ENCODE assay signal across 8 cellular contexts in genomic region chr11:119100246-119100959, GRCh38. TPM values are rescaled to one million over a fixed set of nuclear protein-coding genes. Genes with fewer than 3 reads are reported as not detected.
DNase-seq lines count a peak whose midpoint lies in the region; ATAC-seq and TF ChIP-seq lines count a peak whose summit lies in the region.

No MANE protein-coding gene starts in this region.

- peak overlapping the region; percentile 88 to 100 (median 98) for H3K27ac Mint-ChIP-seq in brain

- H2BK120ac ChIP-seq in mesenchymal stem cell (ENCODE audit: low read depth, low read length), result no peak overlapping the region

- peak overlapping the region; percentile 95 for H3K9ac ChIP-seq in mesenchymal stem cell (ENCODE audit: low read length)

- peak overlapping the region; percentile 79 for H3K4me2 ChIP-seq in mesenchymal stem cell (ENCODE audit: low read length, poor library complexity, severe bottlenecking)

- no peak overlapping the region for H2AK5ac ChIP-seq in mesenchymal stem cell (ENCODE audit: low read length, severe bottlenecking)

- H3K36me3 ChIP-seq in mesenchymal stem cell (ENCODE audit: control insufficient read depth in 1 of 2, insufficient read depth in 2 of 2, low read depth in 1 of 2, low read length in 2 of 2), result peaks cover 15 to 33% of the 10 kb centered on the region in 2 experiments

- peak overlapping the region in 1 of 2 experiments; percentile 5 for H3K14ac ChIP-seq in mesenchymal stem cell (ENCODE audit: low read length in 2 of 2)

- TF ChIP-seq CTCF in brain (conservative IDR thresholded peaks at IDR 0.05), result peak; percentile 25 to 36

- H2BK15ac ChIP-seq in mesenchymal stem cell (ENCODE audit: low read depth, poor library complexity, severe bottlenecking), result peak overlapping the region; percentile 0

- peaks cover 21% of the 10 kb centered on the region for H3K79me1 ChIP-seq in mesenchymal stem cell (replicated peaks; ENCODE audit: low read length, poor library complexity, severe bottlenecking)

- H3K27me3 ChIP-seq in mesenchymal stem cell (ENCODE audit: control insufficient read depth in 1 of 2, insufficient read depth in 1 of 2, low read length in 2 of 2), result no peaks in the 10 kb centered on the region

- H4K8ac ChIP-seq in mesenchymal stem cell (ENCODE audit: low read length), result peak overlapping the region; percentile 89

- peaks cover 25% of the 10 kb centered on the region for H3K36me3 Mint-ChIP-seq in brain

- peaks cover 69% of the 10 kb centered on the region for H3K4me1 Mint-ChIP-seq in brain

- ATAC-seq in GM21447 (IDR thresholded peaks at IDR 0.05; ENCODE audit: unreplicated experiment) (no peak), GM18873 (IDR thresholded peaks at IDR 0.05; ENCODE audit: low FRiP score, unreplicated experiment) (no peak), GM19463 (IDR thresholded peaks at IDR 0.05; ENCODE audit: unreplicated experiment) (no peak)

- peaks cover 0 to 4% (median 0%) of the 10 kb centered on the region in 5 experiments for H3K9me3 Mint-ChIP-seq in brain

- H3K4ac ChIP-seq in mesenchymal stem cell (ENCODE audit: low read depth in 1 of 2, low read length in 2 of 2), result peak overlapping the region in 1 of 2 experiments; percentile 12

- H2BK12ac ChIP-seq in mesenchymal stem cell (ENCODE audit: low read length in 2 of 2), result no peak overlapping the region

- 50% methylated on average over 11 of the region's 11 CpGs for WGBS in mesenchymal stem cell

- no peak overlapping the region for H3K27ac ChIP-seq in mesenchymal stem cell (ENCODE audit: low read length, poor library complexity, severe bottlenecking)

- H4K91ac ChIP-seq in mesenchymal stem cell (ENCODE audit: low read length), result no peak overlapping the region

- H3K4me3 Mint-ChIP-seq in brain, result peak overlapping the region; percentile 87 to 97 (median 90)

- no peak overlapping the region for H3K23ac ChIP-seq in mesenchymal stem cell (ENCODE audit: low read length in 2 of 2)

- no peak overlapping the region for H2BK5ac ChIP-seq in mesenchymal stem cell (ENCODE audit: low read depth, low read length, poor library complexity, severe bottlenecking)

- peak overlapping the region; percentile 65 to 95 for H3K4me3 ChIP-seq in mesenchymal stem cell (ENCODE audit: insufficient read depth in 1 of 2, low read depth in 1 of 2, low read length in 2 of 2)

- no peaks in the 10 kb centered on the region for H3K27me3 Mint-ChIP-seq in brain

- no peaks in the 10 kb centered on the region for H3K9me3 ChIP-seq in mesenchymal stem cell (ENCODE audit: control insufficient read depth, low read length)

- peaks cover 13% of the 10 kb centered on the region for H3K4me1 ChIP-seq in mesenchymal stem cell (ENCODE audit: control insufficient read depth, insufficient read depth, low read depth, low read length)

- no peak overlapping the region for H2AFZ ChIP-seq in mesenchymal stem cell (ENCODE audit: low read depth, low read length)

- peak; percentile 39 for DNase-seq in A172 (ENCODE audit: low spot score)
- DNase-seq in ELF-1 (ENCODE audit: low read depth, low spot score), result peak; percentile 20
- peak; percentile 55 for DNase-seq in NCI-H446 treated with DMSO at 0.1 percent for 48 hours (lab: John Stamatoyannopoulos, UW)
- peak; percentile 64 for DNase-seq in mesenchymal stem cell

- no peak overlapping the region for H3K18ac ChIP-seq in mesenchymal stem cell (ENCODE audit: low read depth in 1 of 2, low read length in 2 of 2)

RNA-seq across cellular contexts. Expression of gene DPAGT1, which starts 1.2 kb away (rescaled TPM):
- total RNA-seq in A172 (2014; rRNA removed; shearing (Covaris generic)), result 9.8 and 10.5 TPM in 2 replicates
- 43.8 TPM for polyA plus RNA-seq in brain (ENCODE audit: insufficient read depth, low read depth, low replicate concordance)
- polyA plus RNA-seq in mesenchymal stem cell (2013, experiment 1 of 2), result 42.7 TPM
- polyA plus RNA-seq in mesenchymal stem cell (2013, experiment 2 of 2), result 37.9 TPM

RNA-seq across cellular contexts. Expression of gene C2CD2L, which starts 6.7 kb away (rescaled TPM):
- total RNA-seq in A172 (2014; rRNA removed; shearing (Covaris generic)), result 4.7 and 7.2 TPM in 2 replicates
- polyA plus RNA-seq in brain (ENCODE audit: insufficient read depth, low read depth, low replicate concordance), result 48.0 TPM
- 7.7 TPM for polyA plus RNA-seq in mesenchymal stem cell (2013, experiment 1 of 2)
- 7.4 TPM for polyA plus RNA-seq in mesenchymal stem cell (2013, experiment 2 of 2)

RNA-seq across cellular contexts. Expression of gene HMBS, which starts 15.7 kb away (rescaled TPM):
- 2.7 and 6.6 TPM in 2 replicates for total RNA-seq in A172 (2014; rRNA removed; shearing (Covaris generic))
- polyA plus RNA-seq in brain (ENCODE audit: insufficient read depth, low read depth, low replicate concordance), result 28.1 TPM
- polyA plus RNA-seq in mesenchymal stem cell (2013, experiment 1 of 2), result 20.1 TPM
- 19.2 TPM for polyA plus RNA-seq in mesenchymal stem cell (2013, experiment 2 of 2)

RNA-seq across cellular contexts. Expression of gene HINFP, which starts 21.0 kb away (rescaled TPM):
- total RNA-seq in A172 (2014; rRNA removed; shearing (Covaris generic)), result 6.4 and 8.4 TPM in 2 replicates
- polyA plus RNA-seq in brain (ENCODE audit: insufficient read depth, low read depth, low replicate concordance), result 28.0 TPM
- polyA plus RNA-seq in mesenchymal stem cell (2013, experiment 1 of 2), result 13.5 TPM
- polyA plus RNA-seq in mesenchymal stem cell (2013, experiment 2 of 2), result 13.2 TPM

RNA-seq across cellular contexts. Expression of gene VPS11, which starts 32.8 kb away (rescaled TPM):
- 13.5 and 16.5 TPM in 2 replicates for total RNA-seq in A172 (2014; rRNA removed; shearing (Covaris generic))
- 59.4 TPM for polyA plus RNA-seq in brain (ENCODE audit: insufficient read depth, low read depth, low replicate concordance)
- polyA plus RNA-seq in mesenchymal stem cell (2013, experiment 1 of 2), result 29.0 TPM
- polyA plus RNA-seq in mesenchymal stem cell (2013, experiment 2 of 2), result 29.0 TPM
